23 cellular contexts compared by ENCODE assay signal in the genomic region with DNA sequence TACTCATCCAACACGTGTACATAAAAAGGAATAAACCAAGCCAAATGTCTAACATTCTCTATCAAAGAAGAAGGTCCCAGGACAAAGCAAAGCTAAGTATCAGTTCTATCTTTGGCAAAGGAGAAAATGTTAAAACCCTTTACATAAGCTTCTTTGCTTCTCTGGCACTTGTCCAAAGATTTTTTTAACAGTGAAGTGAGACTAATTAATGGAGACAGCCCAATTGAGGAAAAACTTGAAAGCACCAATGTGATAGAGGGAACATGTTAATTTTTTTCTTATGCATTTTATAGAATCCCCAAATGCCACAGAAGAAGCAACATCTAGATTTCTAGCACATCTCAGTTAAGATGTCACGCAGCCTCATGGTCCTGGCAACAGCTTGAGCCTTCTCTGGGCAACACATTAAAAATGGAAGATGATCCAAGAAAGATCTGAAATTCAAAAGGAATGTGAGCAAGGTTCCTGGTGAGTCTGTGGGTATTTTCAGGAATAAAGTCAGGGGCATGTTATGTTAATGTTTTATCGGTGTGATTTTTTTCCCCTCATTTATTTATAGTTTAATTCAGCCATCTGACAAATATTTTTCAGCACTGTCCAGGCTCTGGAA. TPM values are rescaled to one million over a fixed set of nuclear protein-coding genes. Genes with fewer than 3 reads are reported as not detected.
A peak's percentile ranks its signal among the peaks of the same experiment; 100 is the strongest.
DNase-seq lines count a peak whose midpoint lies in the region; ATAC-seq, FAIRE-seq and TF ChIP-seq lines count a peak whose summit lies in the region.
"Had no signal": no experiment of that assay in that cellular context is flagged by ENCODE, and none has a peak within 500 bp of the region (broad histone marks: within the 10 kb centered on the region; RNA-seq: fewer than 3 reads in every experiment).

No MANE protein-coding gene starts in this region.

- RAD21 ChIA-PET in GM12878 (lab: Charles Lee; ENCODE audit: unreplicated experiment): interaction anchor here (0.8 to 6.0 kb wide), 3 partner anchors 9 to 99 kb away, joined by 4 to 38 read pairs (median 5); no protein-coding TSS in a partner anchor

- SMC1A ChIA-PET in GM12878 (lab: Charles Lee; ENCODE audit: uncharacterized antibody, unreplicated experiment): interaction anchor here (0.6 to 4.2 kb wide), 8 partner anchors 9 to 99 kb away, joined by 3 to 20 read pairs (median 7); no protein-coding TSS in a partner anchor

- H3K27me3 ChIP-seq in GM12878 (replicated peaks in 1 of 2; ENCODE audit: control insufficient read depth in 2 of 2, insufficient read depth in 2 of 2, low read length in 1 of 2) (no peaks in the 10 kb centered on the region), transverse colon (no peaks in the 10 kb centered on the region), osteoblast (ENCODE audit: insufficient read depth, low read length) (no peaks in the 10 kb centered on the region)
- H3K27me3 ChIP-seq: ascending aorta, right atrium auricular region, uterus had no signal

- TSS peak; percentile 4 for BruUV-seq in GM12878 (replicated peaks; lab: Mats Ljungman, UMichigan)

- POLR2A ChIA-PET in GM12878 (lab: Charles Lee): interaction anchor here (0.6 to 1.0 kb wide), 3 partner anchors 19 to 40 kb away, joined by 3 to 4 read pairs (median 3); no protein-coding TSS in a partner anchor

- CTCF ChIA-PET in GM12878 (lab: Yijun Ruan, JAX): interaction anchor here (1.2 to 3.0 kb wide), 6 partner anchors 12 to 99 kb away, joined by 4 to 22 read pairs (median 4); no protein-coding TSS in a partner anchor

- TF ChIP-seq RAD21 in GM12878 (IDR thresholded peaks at IDR 0.05; ENCODE audit: insufficient read depth, low read depth, low read length): no peak

- H3K36me3 ChIP-seq in GM12878 (ENCODE audit: control insufficient read depth in 2 of 2, insufficient read depth in 2 of 2, low read length in 1 of 2) (peaks cover 6 to 12% of the 10 kb centered on the region in 2 experiments; a peak in 3 of 4 replicates), transverse colon (no peaks in the 10 kb centered on the region), osteoblast (ENCODE audit: insufficient read depth, low read length) (peaks cover 4% of the 10 kb centered on the region)
- H3K36me3 ChIP-seq: right atrium auricular region, uterus had no signal

- no peak for ATAC-seq in GM12878
- ATAC-seq: activated T-cell treated with anti-CD3 and anti-CD28 coated beads, Interleukin-2, amount 50 U/mL, for 72 hours; left ventricle myocardium superior; mucosa of descending colon had no signal

- H4K20me1 ChIP-seq in GM12878 (ENCODE audit: control insufficient read depth, insufficient read depth): no peaks in the 10 kb centered on the region; the same call in 1 of the 2 replicates
- H4K20me1 ChIP-seq in osteoblast (ENCODE audit: insufficient read depth, low read length): peaks cover 49% of the 10 kb centered on the region

- no peak overlapping the region for H2AFZ ChIP-seq in GM12878 (ENCODE audit: control insufficient read depth, low read depth, low read length)
- H2AFZ ChIP-seq in osteoblast (ENCODE audit: low read length): no peak overlapping the region

- TF ChIP-seq POLR2A in GM12878 (IDR thresholded peaks at IDR 0.05; ENCODE audit: low read depth, low read length) (no peak), transverse colon (IDR thresholded peaks at IDR 0.05) (no peak)

- TF ChIP-seq EP300 in GM12878 (IDR thresholded peaks at IDR 0.05; ENCODE audit: borderline replicate concordance in 1 of 2, control insufficient read depth in 1 of 2, low read depth in 2 of 2, low read length in 2 of 2): no peak
- no peak for TF ChIP-seq EP300 in transverse colon (IDR thresholded peaks at IDR 0.05; ENCODE audit: low read depth)

- no peak overlapping the region for H3K4me3 ChIP-seq in GM12878
- H3K4me3 ChIP-seq in transverse colon: no peak overlapping the region
- H3K4me3 ChIP-seq in osteoblast (ENCODE audit: insufficient read depth, low read length): no peak overlapping the region
- H3K4me3 ChIP-seq: ascending aorta, mucosa of descending colon, right atrium auricular region, uterus had no signal

- H3K27ac ChIP-seq in GM12878 (ENCODE audit: control insufficient read depth, insufficient read depth) (no peak overlapping the region), transverse colon (peak overlapping the region; percentile 1 to 75 (median 62)), osteoblast (ENCODE audit: low read depth, low read length) (no peak overlapping the region), caudate nucleus (ENCODE audit: low read depth, low read length) (no peak overlapping the region)
- H3K27ac ChIP-seq: C4-2B had no signal

- in situ Hi-C loops in GM12878 (cut with MboI): no loop called here
- in situ Hi-C loops in transverse colon (cut with MboI; ENCODE audit: low pct_ligation_motif_present in 1 of 4, low pct_unique_long_range_greater_than_20kb in 1 of 4, low sequenced_read_pairs in 3 of 4): no loop called here

- H3K4me1 ChIP-seq in GM12878 (ENCODE audit: control insufficient read depth, insufficient read depth, low read length) (peaks cover 24% of the 10 kb centered on the region), transverse colon (peaks cover 17 to 74% (median 26%) of the 10 kb centered on the region in 4 donors), osteoblast (ENCODE audit: insufficient read depth, low read length) (peaks cover 9% of the 10 kb centered on the region)
- H3K4me1 ChIP-seq: uterus had no signal

- no peak overlapping the region for H3K4me2 ChIP-seq in GM12878 (ENCODE audit: control insufficient read depth, insufficient read depth)
- no peak overlapping the region for H3K4me2 ChIP-seq in osteoblast (ENCODE audit: insufficient read depth, low read length)

- TF ChIP-seq CTCF in GM12878 (IDR thresholded peaks at IDR 0.05 in 2 of 3, conservative IDR thresholded peaks at IDR 0.05 in 1 of 3; ENCODE audit: control insufficient read depth in 2 of 3, extremely low read depth in 1 of 3, insufficient read depth in 1 of 3, low read depth in 3 of 3, low read length in 3 of 3): no peak
- no peak for TF ChIP-seq CTCF in transverse colon (IDR thresholded peaks at IDR 0.05)
- no peak for TF ChIP-seq CTCF in osteoblast (IDR thresholded peaks at IDR 0.05; ENCODE audit: extremely low read depth, low read depth, low read length)

- H3K9me3 ChIP-seq in GM12878 (replicated peaks; ENCODE audit: control insufficient read depth, insufficient read depth, low read length) (no peaks in the 10 kb centered on the region), transverse colon (no peaks in the 10 kb centered on the region), osteoblast (ENCODE audit: low read depth, low read length) (no peaks in the 10 kb centered on the region)
- H3K9me3 ChIP-seq: ascending aorta, mucosa of descending colon, right atrium auricular region, uterus had no signal

- 77% methylated on average over 3 of the region's 3 CpGs for WGBS in GM12878 (ENCODE audit: insufficient coverage, insufficient replicate concordance, low lambda C conversion rate, missing lambda C conversion rate)
- WGBS in transverse colon (ENCODE audit: low coverage in 1 of 2), 2 donors: 66 to 67% methylated on average over 2 to 3 of the region's 3 CpGs

- peak; percentile 28 to 66 for DNase-seq in NCI-H524 (lab: John Stamatoyannopoulos, UW)
- DNase-seq in NCI-H524 treated with DMSO at 0.1 percent for 48 hours (lab: John Stamatoyannopoulos, UW): no peak
- DNase-seq in GM12878 (ENCODE audit: low read depth, low spot score): no peak
- DNase-seq in myocyte (ENCODE audit: low read depth): peak; percentile 55
- DNase-seq in transverse colon: no peak
- DNase-seq in NCI-H510A treated with DMSO at 0.1 percent for 48 hours (lab: John Stamatoyannopoulos, UW): no peak
- no peak for DNase-seq in osteoblast (ENCODE audit: insufficient read length, low spot score, missing footprints)
- no peak for DNase-seq in caudate nucleus (lab: John Stamatoyannopoulos, UW)
- DNase-seq: activated T-cell treated with anti-CD3 and anti-CD28 coated beads, Interleukin-2, amount 50 U/mL, for 72 hours; effector memory CD4-positive, alpha-beta T cell; left ventricle myocardium superior; mucosa of descending colon; NCI-H146; NCI-H2227 treated with DMSO at 0.1 percent for 48 hours; stimulated activated CD8-positive, alpha-beta memory T cell treated with anti-CD3 and anti-CD28 coated beads, Interleukin-4, amount 100 ng/mL, for 48 hours; substantia nigra; T1000; uterus had no signal

- no peak for FAIRE-seq in GM12878 (lab: Jason Lieb, UNC)
- FAIRE-seq: GM12891, H1 had no signal

- H3K79me2 ChIP-seq in GM12878 (ENCODE audit: control insufficient read depth, insufficient read depth, low read length): peaks cover 65% of the 10 kb centered on the region
- H3K79me2 ChIP-seq in osteoblast (ENCODE audit: insufficient read depth, low read length): peaks cover 89% of the 10 kb centered on the region

- no peak overlapping the region for H3K9ac ChIP-seq in GM12878 (ENCODE audit: control insufficient read depth, insufficient read depth, low read length)

- intact Hi-C loops in GM12878 (cut with micrococcal nuclease; ENCODE audit: unreplicated experiment) (loop anchor here (2.0 kb wide), 1 partner anchor 34 kb away; no protein-coding TSS in a partner anchor), transverse colon (cut with DNase I; ENCODE audit: low total_unique reads) (no loop called here)

TF ChIP-seq in GM12878, 131 proteins besides CTCF, POLR2A, EP300 and RAD21 (continues in another document):
- TF ChIP-seq TCF12 (IDR thresholded peaks at IDR 0.05; ENCODE audit: low read depth, low read length) (no peak), BHLHE40 (IDR thresholded peaks at IDR 0.05; ENCODE audit: borderline replicate concordance in 1 of 2, low read depth in 2 of 2, low read length in 1 of 2) (no peak), TCF7 (IDR thresholded peaks at IDR 0.05; ENCODE audit: borderline replicate concordance) (no peak)

RNA-seq across cellular contexts. Expression of gene PACSIN2, which starts 48.5 kb away (rescaled TPM):
- 83.4 and 87.9 TPM in 2 replicates for total RNA-seq in GM12878 (2013; cell fraction: nucleolus; rRNA removed)
- total RNA-seq in GM12878 (2014; rRNA removed) (26.4 and 27.5 TPM in 2 replicates), GM12878 (2014; rRNA removed; fragmentation: Illumina TruSeq; extraction: Trizol) (42.1 and 45.9 TPM in 2 replicates), GM12878 (2021) (78.7 and 80.6 TPM in 2 replicates), myocyte (45.5 and 49.3 TPM in 2 replicates), transverse colon (100 to 1,000 TPM in 3 of 4 donors, 10 to 100 TPM in 1; 53.9 to 250 (median 198) TPM), osteoblast (33.0 and 38.0 TPM in 2 replicates)
- polyA plus RNA-seq in GM12878 (2011; ENCODE audit: low read depth): 24.4 TPM
- polyA plus RNA-seq in GM12878 (2011; rRNA removed) (57.4 and 67.7 TPM in 2 replicates), GM12878 (2014; fragmentation: Illumina TruSeq; extraction: Trizol) (36.0 and 47.4 TPM in 2 replicates), GM12878 (2014; fragmentation: Nextera tagmentation; extraction: Ambion mirVana) (1 to 10 TPM in 1 of 2 experiments, under 1 TPM in 1; 0.93 to 1.6 TPM), GM12878 (2014; rRNA removed) (53.9 and 60.0 TPM in 2 replicates), GM12878 (2016; fragmentation: Nextera tagmentation; extraction: Ambion mirVana) (10 to 100 TPM; 46.3 to 49.5 TPM)
- 66.7 and 69.8 TPM in 2 replicates for polyA plus RNA-seq in GM12878 (2011; cell fraction: cytosol; rRNA removed)
- polyA plus RNA-seq in GM12878 (2011; cell fraction: nucleus; rRNA removed): 83.2 and 88.8 TPM in 2 replicates
- 38.7 and 45.2 TPM in 2 replicates for polyA plus RNA-seq in GM12878 (2012)
- 36.6 and 45.8 TPM in 2 replicates for polyA minus RNA-seq in GM12878 (2011; rRNA and poly(A)+ RNA removed)
- polyA minus RNA-seq in GM12878 (2011; cell fraction: cytosol; rRNA and poly(A)+ RNA removed): 13.4 and 13.5 TPM in 2 replicates
- polyA minus RNA-seq in GM12878 (2011; cell fraction: nucleus; rRNA and poly(A)+ RNA removed): 12.2 and 18.0 TPM in 2 replicates
- 47.2 TPM for polyA plus RNA-seq in myocyte (2012)

Comparison
In these comparisons a context has a peak if more than half of its experiments do, and no peak if none do; other contexts are left out.
1. DNase-seq: peak in NCI-H524 (2 of 2) and myocyte (single experiment); none in NCI-H524 treated with DMSO at 0.1 percent for 48 hours (single experiment), GM12878 (single experiment), transverse colon (single experiment), NCI-H510A treated with DMSO at 0.1 percent for 48 hours (single experiment), osteoblast (single experiment) and caudate nucleus (0 of 61).
2. H3K27ac ChIP-seq: peak in transverse colon (4 of 4); none in GM12878 (single experiment), osteoblast (single experiment) and caudate nucleus (single experiment).